Comparison of ENCODE assay signal across 7 cellular contexts in genomic region chr2:100104718-100105677, GRCh38. TPM values are rescaled to one million over a fixed set of nuclear protein-coding genes. Genes with fewer than 3 reads are reported as not detected.
DNase-seq lines count a peak whose midpoint lies in the region; ATAC-seq, FAIRE-seq and TF ChIP-seq lines count a peak whose summit lies in the region.

No MANE protein-coding gene starts in this region.

- no peaks in the 10 kb centered on the region for H3K9me3 ChIP-seq in left lung

- H3K4me3 ChIP-seq in GM12865 (ENCODE audit: low read depth, low read length) (peak overlapping the region; percentile 38), bronchial epithelial cell (ENCODE audit: low read depth, low read length) (peak overlapping the region; percentile 4), left lung (peak overlapping the region; percentile 41 to 48)

- peaks cover 20% of the 10 kb centered on the region for H3K27me3 Mint-ChIP-seq in stimulated activated naive CD8-positive, alpha-beta T cell treated with anti-CD3 and anti-CD28 coated beads, Interleukin-15, Interleukin-2, amounts not matched to agents 100 ng/mL and 50 ng/mL, for 24 hours

- DNase-seq in GM12865 (ENCODE audit: low read depth): no peak
- peak; percentile 57 for DNase-seq in NCI-H69 (lab: John Stamatoyannopoulos, UW)
- no peak for DNase-seq in bronchial epithelial cell (ENCODE audit: low read depth)
- peak in 1 of 2 donors; percentile 79 for DNase-seq in left lung
- DNase-seq in HT-29 (ENCODE audit: low spot score): no peak

- TF ChIP-seq CTCF in GM12865 (IDR thresholded peaks at IDR 0.05; ENCODE audit: insufficient read depth, low read depth, low read length, missing control alignments): no peak
- TF ChIP-seq CTCF in bronchial epithelial cell (IDR thresholded peaks at IDR 0.05; ENCODE audit: insufficient read depth, low read length, severe bottlenecking): no peak
- TF ChIP-seq CTCF in left lung (IDR thresholded peaks at IDR 0.05): no peak

- peak overlapping the region; percentile 45 for H3K27ac Mint-ChIP-seq in stimulated activated naive CD8-positive, alpha-beta T cell treated with anti-CD3 and anti-CD28 coated beads, Interleukin-15, Interleukin-2, amounts not matched to agents 100 ng/mL and 50 ng/mL, for 24 hours

- peaks cover 17% of the 10 kb centered on the region for H3K27me3 ChIP-seq in bronchial epithelial cell (ENCODE audit: control insufficient read depth, insufficient read depth, low read length)
- peaks cover 6 to 34% of the 10 kb centered on the region in 2 donors for H3K27me3 ChIP-seq in left lung

- intact Hi-C loops in left lung (cut with DNase I): no loop called here

- H3K36me3 Mint-ChIP-seq in stimulated activated naive CD8-positive, alpha-beta T cell treated with anti-CD3 and anti-CD28 coated beads, Interleukin-15, Interleukin-2, amounts not matched to agents 100 ng/mL and 50 ng/mL, for 24 hours (ENCODE audit: low read depth): no peaks in the 10 kb centered on the region

- H3K4me3 Mint-ChIP-seq in stimulated activated naive CD8-positive, alpha-beta T cell treated with anti-CD3 and anti-CD28 coated beads, Interleukin-15, Interleukin-2, amounts not matched to agents 100 ng/mL and 50 ng/mL, for 24 hours: peak overlapping the region; percentile 81

- H3K4me1 Mint-ChIP-seq in stimulated activated naive CD8-positive, alpha-beta T cell treated with anti-CD3 and anti-CD28 coated beads, Interleukin-15, Interleukin-2, amounts not matched to agents 100 ng/mL and 50 ng/mL, for 24 hours (ENCODE audit: low read depth): peaks cover 14% of the 10 kb centered on the region

- peak; percentile 63 for ATAC-seq in left lung
- no peak for ATAC-seq in GM18907 (IDR thresholded peaks at IDR 0.05; ENCODE audit: unreplicated experiment)

- FAIRE-seq in bronchial epithelial cell (lab: Jason Lieb, UNC): no peak

- H3K4me1 ChIP-seq in left lung: peaks cover 0 to 21% of the 10 kb centered on the region in 2 donors

- H3K27ac ChIP-seq in left lung: peak overlapping the region in 1 of 2 donors; percentile 68

- H3K9me3 Mint-ChIP-seq in stimulated activated naive CD8-positive, alpha-beta T cell treated with anti-CD3 and anti-CD28 coated beads, Interleukin-15, Interleukin-2, amounts not matched to agents 100 ng/mL and 50 ng/mL, for 24 hours: no peaks in the 10 kb centered on the region

- H3K36me3 ChIP-seq in bronchial epithelial cell (ENCODE audit: control insufficient read depth, insufficient read depth, low read length) (no peaks in the 10 kb centered on the region), left lung (no peaks in the 10 kb centered on the region)

RNA-seq across cellular contexts. Expression of gene AFF3, which starts 37.4 kb away (rescaled TPM):
- total RNA-seq in bronchial epithelial cell: 0.13 TPM in 1 of 2 replicates, not detected in the other
- 10 to 100 TPM; 16.4 to 42.0 TPM for total RNA-seq in left lung
- not detected in 2 replicates for total RNA-seq in HT-29 (2014; rRNA removed; shearing (Covaris generic))

Comparison
In these comparisons a context has a peak if more than half of its experiments do, and no peak if none do; other contexts are left out.
1. RNA of gene AFF3, which starts 37.4 kb away (total RNA-seq): 16.4 to 42.0 TPM in left lung; 0.13 TPM in bronchial epithelial cell and not detected in HT-29; every median in the first group is over 10 times any median in the second.
2. Peak in every context shown above with its lines, with median percentiles within 50 percentile points of each other: H3K4me3 ChIP-seq.